ENCODE assay signal across 8 cellular contexts in genomic region chr16:57803413-57803990, GRCh38. TPM values are rescaled to one million over a fixed set of nuclear protein-coding genes. Genes with fewer than 3 reads are reported as not detected.
DNase-seq lines count a peak whose midpoint lies in the region; ATAC-seq and TF ChIP-seq lines count a peak whose summit lies in the region.

No MANE protein-coding gene starts in this region.

- BruUV-seq in Panc1 (replicated peaks; lab: Mats Ljungman, UMichigan), result no TSS peak

- peaks cover 52% of the 10 kb centered on the region for H3K4me1 ChIP-seq in Panc1 (ENCODE audit: control insufficient read depth, insufficient read depth, low read length)
- H3K4me1 ChIP-seq in esophagus muscularis mucosa, result peaks cover 57 to 73% (median 69%) of the 10 kb centered on the region in 4 donors
- H3K4me1 ChIP-seq in mucosa of rectum (ENCODE audit: control insufficient read depth in 2 of 2, insufficient read depth in 2 of 2, low read length in 2 of 2), result peaks cover 25 to 36% of the 10 kb centered on the region in 2 donors
- peaks cover 62% of the 10 kb centered on the region for H3K4me1 ChIP-seq in testis

- DNase-seq in Panc1 (ENCODE audit: low read depth, low spot score), result no peak
- no peak for DNase-seq in esophagus muscularis mucosa (ENCODE audit: extremely low spot score)
- no peak for DNase-seq in testis
- DNase-seq in NCI-H226, result no peak
- no peak for DNase-seq in NCI-H187 (lab: John Stamatoyannopoulos, UW)

- POLR2A ChIA-PET in Panc1 (lab: Charles Lee), result no interaction called here

- H3K4me3 ChIP-seq in Panc1 (ENCODE audit: low read depth in 2 of 2, low read length in 2 of 2), result no peak overlapping the region
- H3K4me3 ChIP-seq in esophagus muscularis mucosa, result peak overlapping the region in 2 of 4 donors; percentile 70 to 72
- H3K4me3 ChIP-seq in mucosa of rectum (ENCODE audit: low read length in 2 of 2), result no peak overlapping the region
- H3K4me3 ChIP-seq in testis, result no peak overlapping the region

- H3K36me3 ChIP-seq in Panc1 (ENCODE audit: control insufficient read depth, insufficient read depth, low read length) (no peaks in the 10 kb centered on the region), esophagus muscularis mucosa (no peaks in the 10 kb centered on the region), mucosa of rectum (ENCODE audit: control insufficient read depth in 2 of 2, insufficient read depth in 2 of 2, low read length in 2 of 2) (no peaks in the 10 kb centered on the region), testis (ENCODE audit: low read depth, missing control alignments) (no peaks in the 10 kb centered on the region)

- intact Hi-C loops in Panc1 (cut with micrococcal nuclease; ENCODE audit: unreplicated experiment) (no loop called here), esophagus muscularis mucosa (cut with DNase I) (loop anchor here (5.0 kb wide), 2 partner anchors 59 to 199 kb away; partner anchors contain the start of genes USB1 and ZNF319), testis (cut with DNase I; ENCODE audit: low total_unique reads) (no loop called here)

- no peak for TF ChIP-seq CTCF in Panc1 (IDR thresholded peaks at IDR 0.05)
- no peak for TF ChIP-seq CTCF in esophagus muscularis mucosa (IDR thresholded peaks at IDR 0.05)
- TF ChIP-seq CTCF in testis (IDR thresholded peaks at IDR 0.05), result no peak

- H3K27ac ChIP-seq in Panc1 (ENCODE audit: low read length), result peak overlapping the region; percentile 67
- H3K27ac ChIP-seq in esophagus muscularis mucosa (replicated peaks in 1 of 4), result peak overlapping the region; percentile 83 to 90 (median 88)
- H3K27ac ChIP-seq in mucosa of rectum (ENCODE audit: low read depth in 2 of 2, low read length in 2 of 2), result peak overlapping the region; percentile 13 to 60
- H3K27ac ChIP-seq in testis, result peak overlapping the region; percentile 75 to 93

- CTCF ChIA-PET in Panc1 (lab: Charles Lee), result no interaction called here

- in situ Hi-C loops in Panc1 (cut with HindIII; ENCODE audit: low pct_unique_long_range_greater_than_20kb, low sequenced_read_pairs), result no loop called here

- H3K27me3 ChIP-seq in Panc1 (ENCODE audit: control insufficient read depth, insufficient read depth, low read length) (no peaks in the 10 kb centered on the region), esophagus muscularis mucosa (no peaks in the 10 kb centered on the region), mucosa of rectum (ENCODE audit: control insufficient read depth in 2 of 2, insufficient read depth in 2 of 2, low read length in 2 of 2) (peaks cover 26 to 34% of the 10 kb centered on the region in 2 donors), testis (no peaks in the 10 kb centered on the region)

- ATAC-seq in Panc1, result no peak; the same call in 1 of the 2 replicates
- ATAC-seq in HG03565 (IDR thresholded peaks at IDR 0.05; ENCODE audit: unreplicated experiment), result no peak
- ATAC-seq in HG03045 (IDR thresholded peaks at IDR 0.05; ENCODE audit: unreplicated experiment), result no peak

- no peak overlapping the region for H3K9ac ChIP-seq in mucosa of rectum (ENCODE audit: low read depth in 1 of 2, low read length in 2 of 2)

- WGBS in esophagus muscularis mucosa, result 43% methylated on average over 7 of the region's 12 CpGs
- WGBS in testis, 2 donors, result 37 to 38% methylated on average over 10 to 12 of the region's 12 CpGs

- no peak for TF ChIP-seq POLR2A in esophagus muscularis mucosa (IDR thresholded peaks at IDR 0.05; ENCODE audit: low read depth)
- TF ChIP-seq POLR2A in testis (IDR thresholded peaks at IDR 0.05), result no peak

- TF ChIP-seq EP300 in esophagus muscularis mucosa (IDR thresholded peaks at IDR 0.05), result no peak

- H3K9me3 ChIP-seq in Panc1 (ENCODE audit: control insufficient read depth, insufficient read depth, low read depth, low read length) (no peaks in the 10 kb centered on the region), esophagus muscularis mucosa (no peaks in the 10 kb centered on the region), mucosa of rectum (ENCODE audit: control insufficient read depth in 2 of 2, low read length in 2 of 2) (no peaks in the 10 kb centered on the region), testis (no peaks in the 10 kb centered on the region)

RNA-seq across cellular contexts. Expression of gene KIFC3, which starts 1.2 kb away (rescaled TPM):
- total RNA-seq in Panc1 (2021; ENCODE audit: unreplicated experiment) (51.5 TPM), esophagus muscularis mucosa (10 to 100 TPM; 28.2 to 76.8 (median 46.6) TPM), testis (100 to 1,000 TPM; 137 to 185 TPM)
- 79.0 TPM for polyA plus RNA-seq in Panc1 (2012; ENCODE audit: insufficient read length)
- polyA plus RNA-seq in testis (ENCODE audit: insufficient read depth, low read depth, low replicate concordance), result 105 TPM

Comparison
In these comparisons a context has a peak if more than half of its experiments do, and no peak if none do; other contexts are left out.
1. H3K27ac ChIP-seq: peak in every context shown above with its lines; median percentile 88 in esophagus muscularis mucosa; 84 in testis; 67 in Panc1; 36 in mucosa of rectum.